11 cellular contexts compared by ENCODE assay signal in genomic region chr12:108649668-108650067, GRCh38. TPM values are rescaled to one million over a fixed set of nuclear protein-coding genes. Genes with fewer than 3 reads are reported as not detected.
DNase-seq lines count a peak whose midpoint lies in the region; ATAC-seq and TF ChIP-seq lines count a peak whose summit lies in the region.
"Had no signal": no experiment of that assay in that cellular context is flagged by ENCODE, and none has a peak within 500 bp of the region (broad histone marks: within the 10 kb centered on the region; RNA-seq: fewer than 3 reads in every experiment).

No MANE protein-coding gene starts in this region.

- WGBS in testis, 2 donors: 50 to 56% methylated on average over 4 of the region's 4 CpGs

- H3K9me3 ChIP-seq in thoracic aorta (no peaks in the 10 kb centered on the region), testis (no peaks in the 10 kb centered on the region)
- H3K9me3 ChIP-seq: BLaER1 had no signal

- H3K4me3 ChIP-seq in fibroblast of pulmonary artery (replicated peaks; ENCODE audit: low read depth, low read length) (no peak overlapping the region), thoracic aorta (no peak overlapping the region), testis (no peak overlapping the region)
- H3K4me3 ChIP-seq: BLaER1 had no signal

- no peak for TF ChIP-seq POLR2A in testis (IDR thresholded peaks at IDR 0.05)

- DNase-seq in activated naive CD8-positive, alpha-beta T cell treated with anti-CD3 and anti-CD28 coated beads for 36 hours: no peak
- DNase-seq in fibroblast of pulmonary artery (ENCODE audit: low read depth): peak; percentile 87
- DNase-seq in thoracic aorta (ENCODE audit: low spot score): no peak
- DNase-seq in UCSD-AML1 (lab: John Stamatoyannopoulos, UW; ENCODE audit: unreplicated experiment): no peak
- DNase-seq in testis: no peak
- DNase-seq in GDM1 (lab: John Stamatoyannopoulos, UW): no peak
- DNase-seq: activated effector memory CD4-positive, alpha-beta T cell treated with Interleukin-2 at 50 U/mL for 16 hours; NCI-H69 had no signal

- no peaks in the 10 kb centered on the region for H3K9me3 Mint-ChIP-seq in activated naive CD8-positive, alpha-beta T cell (ENCODE audit: low read depth)
- no peaks in the 10 kb centered on the region for H3K9me3 Mint-ChIP-seq in activated naive CD8-positive, alpha-beta T cell treated with anti-CD3 and anti-CD28 coated beads for 36 hours
- no peaks in the 10 kb centered on the region for H3K9me3 Mint-ChIP-seq in activated T-helper 17 cell treated with anti-CD3 and anti-CD28 coated beads, Interleukin-2, amount 50 U/mL, for 72 hours

- H3K27ac ChIP-seq in thoracic aorta: peak overlapping the region; percentile 23 to 36
- H3K27ac ChIP-seq in testis: no peak overlapping the region
- H3K27ac ChIP-seq: BLaER1 had no signal

- H3K36me3 ChIP-seq in thoracic aorta: peaks cover 47% of the 10 kb centered on the region
- no peaks in the 10 kb centered on the region for H3K36me3 ChIP-seq in testis (ENCODE audit: low read depth, missing control alignments)

- H3K36me3 Mint-ChIP-seq in activated naive CD8-positive, alpha-beta T cell: peaks cover 5% of the 10 kb centered on the region
- peaks cover 29% of the 10 kb centered on the region for H3K36me3 Mint-ChIP-seq in activated naive CD8-positive, alpha-beta T cell treated with anti-CD3 and anti-CD28 coated beads for 36 hours
- peaks cover 57% of the 10 kb centered on the region for H3K36me3 Mint-ChIP-seq in activated T-helper 17 cell treated with anti-CD3 and anti-CD28 coated beads, Interleukin-2, amount 50 U/mL, for 72 hours (ENCODE audit: low read depth)

- peaks cover 41% of the 10 kb centered on the region for H3K4me1 Mint-ChIP-seq in activated naive CD8-positive, alpha-beta T cell (ENCODE audit: low read depth)
- peaks cover 38% of the 10 kb centered on the region for H3K4me1 Mint-ChIP-seq in activated naive CD8-positive, alpha-beta T cell treated with anti-CD3 and anti-CD28 coated beads for 36 hours
- H3K4me1 Mint-ChIP-seq in activated T-helper 17 cell treated with anti-CD3 and anti-CD28 coated beads, Interleukin-2, amount 50 U/mL, for 72 hours: peaks cover 39% of the 10 kb centered on the region

- no peaks in the 10 kb centered on the region for H3K27me3 Mint-ChIP-seq in activated naive CD8-positive, alpha-beta T cell
- H3K27me3 Mint-ChIP-seq in activated naive CD8-positive, alpha-beta T cell treated with anti-CD3 and anti-CD28 coated beads for 36 hours: no peaks in the 10 kb centered on the region
- H3K27me3 Mint-ChIP-seq in activated T-helper 17 cell treated with anti-CD3 and anti-CD28 coated beads, Interleukin-2, amount 50 U/mL, for 72 hours: no peaks in the 10 kb centered on the region

- H3K27me3 ChIP-seq in thoracic aorta (replicated peaks; ENCODE audit: insufficient read depth) (no peaks in the 10 kb centered on the region), testis (no peaks in the 10 kb centered on the region)
- H3K27me3 ChIP-seq: BLaER1 had no signal

- H3K4me3 Mint-ChIP-seq in activated naive CD8-positive, alpha-beta T cell: no peak overlapping the region
- H3K4me3 Mint-ChIP-seq in activated naive CD8-positive, alpha-beta T cell treated with anti-CD3 and anti-CD28 coated beads for 36 hours: no peak overlapping the region
- H3K4me3 Mint-ChIP-seq in activated T-helper 17 cell treated with anti-CD3 and anti-CD28 coated beads, Interleukin-2, amount 50 U/mL, for 72 hours: peak overlapping the region; percentile 15

- H3K27ac Mint-ChIP-seq in activated naive CD8-positive, alpha-beta T cell: peak overlapping the region; percentile 68
- H3K27ac Mint-ChIP-seq in activated naive CD8-positive, alpha-beta T cell treated with anti-CD3 and anti-CD28 coated beads for 36 hours: no peak overlapping the region
- H3K27ac Mint-ChIP-seq in activated T-helper 17 cell treated with anti-CD3 and anti-CD28 coated beads, Interleukin-2, amount 50 U/mL, for 72 hours: peak overlapping the region; percentile 58

- no peak for TF ChIP-seq CTCF in fibroblast of pulmonary artery (IDR thresholded peaks at IDR 0.05; ENCODE audit: low read length, missing control alignments)
- no peak for TF ChIP-seq CTCF in thoracic aorta (IDR thresholded peaks at IDR 0.05)
- no peak for TF ChIP-seq CTCF in testis (IDR thresholded peaks at IDR 0.05)

- intact Hi-C loops in testis (cut with DNase I; ENCODE audit: low total_unique reads): no loop called here

- H3K4me1 ChIP-seq in thoracic aorta (ENCODE audit: control insufficient read depth in 1 of 2, low read depth in 2 of 2): peaks cover 21 to 45% of the 10 kb centered on the region in 2 donors
- peaks cover 7% of the 10 kb centered on the region for H3K4me1 ChIP-seq in testis

- no peak for ATAC-seq in activated T-helper 17 cell treated with anti-CD3 and anti-CD28 coated beads, Interleukin-2, amount 50 U/mL, for 72 hours (replicated peaks)
- no peak for ATAC-seq in thoracic aorta (ENCODE audit: insufficient number of reproducible peaks, low FRiP score, low read depth)

RNA-seq across cellular contexts. Expression of gene SELPLG, which starts 16.0 kb away (rescaled TPM):
- 10 to 100 TPM; 22.2 to 23.0 TPM for total RNA-seq in activated naive CD8-positive, alpha-beta T cell treated with anti-CD3 and anti-CD28 coated beads for 36 hours
- total RNA-seq in activated T-helper 17 cell treated with anti-CD3 and anti-CD28 coated beads, Interleukin-2, amount 50 U/mL, for 72 hours: 10 to 100 TPM; 79.7 to 89.1 TPM
- total RNA-seq in thoracic aorta (10 to 100 TPM; 14.3 to 17.3 TPM), testis (1 to 10 TPM; 1.1 to 2.7 TPM)
- polyA plus RNA-seq in testis (ENCODE audit: insufficient read depth, low read depth, low replicate concordance): 10.4 TPM

RNA-seq across cellular contexts. Expression of gene TMEM119, which starts 51.8 kb away (rescaled TPM):
- total RNA-seq in activated naive CD8-positive, alpha-beta T cell treated with anti-CD3 and anti-CD28 coated beads for 36 hours: under 1 TPM in 1 of 2 experiments, not detected in 1; 0.12 TPM
- total RNA-seq in activated T-helper 17 cell treated with anti-CD3 and anti-CD28 coated beads, Interleukin-2, amount 50 U/mL, for 72 hours: under 1 TPM; 0.24 to 0.71 TPM
- total RNA-seq in thoracic aorta (1 to 10 TPM; 4.1 to 4.6 TPM), testis (1 to 10 TPM; 5.3 to 9.6 TPM)
- 17.1 TPM for polyA plus RNA-seq in testis (ENCODE audit: insufficient read depth, low read depth, low replicate concordance)

Comparison
In these comparisons a context has a peak if more than half of its experiments do, and no peak if none do; other contexts are left out.
1. H3K27ac ChIP-seq: peak in thoracic aorta (2 of 2); none in testis (0 of 2).
2. RNA of gene SELPLG, which starts 16.0 kb away (total RNA-seq): 79.7 to 89.1 TPM in activated T-helper 17 cell treated with anti-CD3 and anti-CD28 coated beads, Interleukin-2, amount 50 U/mL, for 72 hours, 22.2 to 23.0 TPM in activated naive CD8-positive, alpha-beta T cell treated with anti-CD3 and anti-CD28 coated beads for 36 hours and 14.3 to 17.3 TPM in thoracic aorta; 1.1 to 2.7 TPM in testis; every median in the first group is over 4 times any median in the second.